In genomic region chr14:105860615-105861580, GRCh38 we compare ENCODE assay signal across 9 cellular contexts.
DNase-seq lines count a peak whose midpoint lies in the region; ATAC-seq and TF ChIP-seq lines count a peak whose summit lies in the region.
"Had no signal": no experiment of that assay in that cellular context is flagged by ENCODE, and none has a peak within 500 bp of the region (broad histone marks: within the 10 kb centered on the region; RNA-seq: fewer than 3 reads in every experiment).

No MANE protein-coding gene starts in this region.

- no peaks in the 10 kb centered on the region for H3K36me3 ChIP-seq in transverse colon
- H3K36me3 ChIP-seq: brain microvascular endothelial cell had no signal

- peaks cover 3% of the 10 kb centered on the region for H3K27me3 ChIP-seq in transverse colon
- H3K27me3 ChIP-seq: brain microvascular endothelial cell had no signal

- H3K27ac Mint-ChIP-seq in activated CD4-positive, alpha-beta memory T cell treated with anti-CD3 and anti-CD28 coated beads for 36 hours: peak overlapping the region; percentile 86

- no peak for TF ChIP-seq EP300 in transverse colon (IDR thresholded peaks at IDR 0.05; ENCODE audit: low read depth)

- no peaks in the 10 kb centered on the region for H3K9me3 Mint-ChIP-seq in activated CD4-positive, alpha-beta memory T cell treated with anti-CD3 and anti-CD28 coated beads for 36 hours

- DNase-seq in activated effector memory CD4-positive, alpha-beta T cell treated with anti-CD3 and anti-CD28 coated beads, Interleukin-2, amount 50 U/mL, for 16 hours: peak; percentile 67
- no peak for DNase-seq in activated effector memory CD4-positive, alpha-beta T cell treated with Interleukin-2 at 50 U/mL for 16 hours
- peak; percentile 18 for DNase-seq in activated CD4-positive, alpha-beta memory T cell treated with anti-CD3 and anti-CD28 coated beads for 36 hours
- DNase-seq in islet precursor cell (peak; percentile 22), transverse colon (peak; percentile 14), NCI-H2227 (lab: John Stamatoyannopoulos, UW; ENCODE audit: unreplicated experiment) (no peak), NK-92 (lab: John Stamatoyannopoulos, UW; ENCODE audit: unreplicated experiment) (no peak)
- DNase-seq: brain microvascular endothelial cell had no signal

- peaks cover 48% of the 10 kb centered on the region for H3K4me1 Mint-ChIP-seq in activated CD4-positive, alpha-beta memory T cell treated with anti-CD3 and anti-CD28 coated beads for 36 hours (ENCODE audit: low read depth)

- POLR2A ChIA-PET in activated CD4-positive, alpha-beta memory T cell treated with anti-CD3 and anti-CD28 coated beads for 36 hours (lab: Charles Lee): interaction anchor here (1.2 kb wide), 1 partner anchor 144 kb away, joined by 3 read pairs; no protein-coding TSS in a partner anchor

- H3K4me1 ChIP-seq in transverse colon: no peaks in the 10 kb centered on the region

- no peak for TF ChIP-seq CTCF in transverse colon (IDR thresholded peaks at IDR 0.05)

- no peak for ATAC-seq in HG03159 (IDR thresholded peaks at IDR 0.05; ENCODE audit: unreplicated experiment)

- CTCF ChIA-PET in activated CD4-positive, alpha-beta memory T cell treated with anti-CD3 and anti-CD28 coated beads for 36 hours (lab: Charles Lee): interaction anchor here (1.2 to 1.5 kb wide), 2 partner anchors 84 to 153 kb away, joined by 3 to 5 read pairs; no protein-coding TSS in a partner anchor

- WGBS in transverse colon (ENCODE audit: low coverage in 1 of 2), 2 donors: 79 to 82% methylated on average over 7 to 22 of the region's 22 CpGs

- in situ Hi-C loops in transverse colon (cut with MboI; ENCODE audit: low pct_ligation_motif_present in 1 of 4, low pct_unique_long_range_greater_than_20kb in 1 of 4, low sequenced_read_pairs in 3 of 4): no loop called here

- intact Hi-C loops in activated CD4-positive, alpha-beta memory T cell treated with anti-CD3 and anti-CD28 coated beads for 36 hours (cut with micrococcal nuclease): loop anchor here (10.0 kb wide), 1 partner anchor 134 kb away; no protein-coding TSS in a partner anchor
- intact Hi-C loops in transverse colon (cut with DNase I; ENCODE audit: low total_unique reads): no loop called here

- peaks cover 11% of the 10 kb centered on the region for H3K27me3 Mint-ChIP-seq in activated CD4-positive, alpha-beta memory T cell treated with anti-CD3 and anti-CD28 coated beads for 36 hours

- H3K9me3 ChIP-seq in transverse colon: no peaks in the 10 kb centered on the region

- H3K4me3 Mint-ChIP-seq in activated CD4-positive, alpha-beta memory T cell treated with anti-CD3 and anti-CD28 coated beads for 36 hours: peak overlapping the region; percentile 66

- no peaks in the 10 kb centered on the region for H3K36me3 Mint-ChIP-seq in activated CD4-positive, alpha-beta memory T cell treated with anti-CD3 and anti-CD28 coated beads for 36 hours

- peak overlapping the region in 2 of 4 donors; percentile 9 to 22 for H3K4me3 ChIP-seq in transverse colon

- peak; percentile 2 for TF ChIP-seq POLR2A in transverse colon (IDR thresholded peaks at IDR 0.05)

- peak overlapping the region in 3 of 4 donors; percentile 36 to 63 (median 43) for H3K27ac ChIP-seq in transverse colon
- H3K27ac ChIP-seq: brain microvascular endothelial cell had no signal

Comparison
In these comparisons a context has a peak if more than half of its experiments do, and no peak if none do; other contexts are left out.
1. DNase-seq: peak in activated effector memory CD4-positive, alpha-beta T cell treated with anti-CD3 and anti-CD28 coated beads, Interleukin-2, amount 50 U/mL, for 16 hours (single experiment), activated CD4-positive, alpha-beta memory T cell treated with anti-CD3 and anti-CD28 coated beads for 36 hours (single experiment), islet precursor cell (single experiment) and transverse colon (single experiment); none in activated effector memory CD4-positive, alpha-beta T cell treated with Interleukin-2 at 50 U/mL for 16 hours (single experiment), NCI-H2227 (single experiment) and NK-92 (single experiment).